In the genomic region with DNA sequence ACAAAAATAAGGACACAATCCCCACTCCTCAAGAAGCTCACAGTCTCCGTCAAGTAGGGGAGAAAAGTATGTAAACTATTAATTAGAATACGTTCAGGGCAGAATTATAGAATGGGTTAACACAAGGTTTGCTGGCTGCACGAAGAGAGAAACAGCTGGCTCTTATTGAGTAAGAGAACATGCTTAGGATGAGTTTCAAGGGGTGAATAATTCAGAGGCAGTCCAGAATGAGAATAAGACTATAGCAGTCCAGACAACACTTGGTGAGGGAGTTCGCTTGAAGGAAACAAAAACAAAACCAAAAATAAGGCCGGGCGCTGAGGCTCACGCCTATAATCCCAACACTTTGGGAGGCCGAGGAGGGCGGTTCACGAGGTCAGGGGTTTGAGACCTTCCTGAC, we compare ENCODE assay signal across 22 cellular contexts.
A peak's percentile ranks its signal among the peaks of the same experiment; 100 is the strongest.
DNase-seq lines count a peak whose midpoint lies in the region; ATAC-seq and TF ChIP-seq lines count a peak whose summit lies in the region.
"Had no signal": no experiment of that assay in that cellular context is flagged by ENCODE, and none has a peak within 500 bp of the region (broad histone marks: within the 10 kb centered on the region; RNA-seq: fewer than 3 reads in every experiment).

No MANE protein-coding gene starts in this region.

- H3K23ac ChIP-seq in neuronal stem cell (ENCODE audit: low read depth, low read length, poor library complexity): no peak overlapping the region

- intact Hi-C loops in lower lobe of right lung (cut with DNase I): no loop called here

- no peak overlapping the region for H2BK15ac ChIP-seq in neuronal stem cell (ENCODE audit: low read length)

- TF ChIP-seq CTCF in RWPE1 (conservative IDR thresholded peaks at IDR 0.05; ENCODE audit: low read depth) (no peak), fibroblast of mammary gland (conservative IDR thresholded peaks at IDR 0.05; ENCODE audit: control insufficient read depth, insufficient read depth, low read depth, low read length) (no peak), lower lobe of right lung (IDR thresholded peaks at IDR 0.05) (no peak)

- no peak overlapping the region for H3K9ac ChIP-seq in neuronal stem cell (ENCODE audit: low read depth, low read length, poor library complexity)

- no peak overlapping the region for H3K18ac ChIP-seq in neuronal stem cell (ENCODE audit: low read length)

- H3K14ac ChIP-seq in neuronal stem cell (ENCODE audit: low read length): no peak overlapping the region

- DNase-seq in RWPE1 (ENCODE audit: low spot score) (no peak), fibroblast of mammary gland (ENCODE audit: low read depth) (peak; percentile 86), lower lobe of right lung (no peak), neuronal stem cell (ENCODE audit: low spot score) (no peak)
- DNase-seq: activated CD4-positive, CD25-positive, alpha-beta regulatory T cell treated with anti-CD3 and anti-CD28 coated beads, Interleukin-2, amount 50 U/mL, for 72 hours; activated CD8-positive, alpha-beta T cell treated with anti-CD3 and anti-CD28 coated beads, Interleukin-2, amount 10 ng/mL, durations not matched to agents 7 days and 5 days; activated gamma-delta T cell; activated naive CD8-positive, alpha-beta T cell treated with anti-CD3 and anti-CD28 coated beads, Interleukin-2, amount 50 U/mL, for 24 hours; endodermal cell; KBM-7; NCI-H1694; NCI-H2171 treated with DMSO at 0.1 percent for 48 hours; occipital lobe; SHP77; stomach; upper lobe of left lung had no signal

- H2BK12ac ChIP-seq in neuronal stem cell (ENCODE audit: low read length): no peak overlapping the region

- H3K27me3 ChIP-seq in ACC112 (ENCODE audit: insufficient read depth, low read length) (no peaks in the 10 kb centered on the region), lower lobe of right lung (ENCODE audit: low read depth) (peaks cover 5% of the 10 kb centered on the region), neuronal stem cell (ENCODE audit: control insufficient read depth in 3 of 3, insufficient read depth in 3 of 3, low read depth in 1 of 3, low read length in 3 of 3) (peaks cover 0 to 2% (median 0%) of the 10 kb centered on the region in 3 experiments)
- H3K27me3 ChIP-seq: stomach, upper lobe of left lung had no signal

- H3K4me1 ChIP-seq in ACC112 (ENCODE audit: control insufficient read depth, insufficient read depth, low read length, unreplicated experiment) (peaks cover 27% of the 10 kb centered on the region), lower lobe of right lung (no peaks in the 10 kb centered on the region), neuronal stem cell (ENCODE audit: control insufficient read depth in 2 of 2, insufficient read depth in 1 of 2, low read depth in 1 of 2, low read length in 2 of 2) (no peaks in the 10 kb centered on the region)
- H3K4me1 ChIP-seq: stomach, upper lobe of left lung had no signal

- no peak overlapping the region for H2BK120ac ChIP-seq in neuronal stem cell (ENCODE audit: low read depth, low read length)

- H3K36me3 ChIP-seq in ACC112 (ENCODE audit: insufficient read depth, low read length) (no peaks in the 10 kb centered on the region), lower lobe of right lung (no peaks in the 10 kb centered on the region), neuronal stem cell (replicated peaks in 1 of 2; ENCODE audit: control insufficient read depth in 2 of 2, insufficient read depth in 2 of 2, low read length in 2 of 2) (no peaks in the 10 kb centered on the region)
- H3K36me3 ChIP-seq: stomach, upper lobe of left lung had no signal

- H3K9me3 ChIP-seq in lower lobe of right lung: no peaks in the 10 kb centered on the region
- H3K9me3 ChIP-seq in neuronal stem cell (replicated peaks in 1 of 2; ENCODE audit: control insufficient read depth in 2 of 2, insufficient read depth in 1 of 2, low read depth in 1 of 2, low read length in 2 of 2): no peaks in the 10 kb centered on the region
- H3K9me3 ChIP-seq: stomach, upper lobe of left lung had no signal

- no CpG with 5 or more reads among the region's 10 CpGs for WGBS in neuronal stem cell (ENCODE audit: extremely low coverage in 2 of 2, insufficient read length in 2 of 2, insufficient replicate concordance in 1 of 2), 2 donors

- no peaks in the 10 kb centered on the region for H3K79me1 ChIP-seq in neuronal stem cell (ENCODE audit: low read depth, low read length)

- peak overlapping the region; percentile 65 for H3K27ac ChIP-seq in ACC112 (ENCODE audit: low read depth, low read length)
- peak overlapping the region; percentile 91 for H3K27ac ChIP-seq in RWPE1
- H3K27ac ChIP-seq in lower lobe of right lung: peak overlapping the region; percentile 18
- H3K27ac ChIP-seq in neuronal stem cell (replicated peaks; ENCODE audit: low read length): no peak overlapping the region
- H3K27ac ChIP-seq: C4-2B had no signal

- ATAC-seq in lower lobe of right lung: peak in 1 of 2 donors; percentile 32
- no peak for ATAC-seq in GM21786 (IDR thresholded peaks at IDR 0.05; ENCODE audit: unreplicated experiment)
- no peak for ATAC-seq in GM18517 (IDR thresholded peaks at IDR 0.05; ENCODE audit: unreplicated experiment)
- no peak for ATAC-seq in GM21360 (IDR thresholded peaks at IDR 0.05; ENCODE audit: unreplicated experiment)
- ATAC-seq: activated CD8-positive, alpha-beta T cell treated with anti-CD3 and anti-CD28 coated beads, Interleukin-2, amount 10 ng/mL, durations not matched to agents 7 days and 5 days; activated naive CD8-positive, alpha-beta T cell treated with anti-CD3 and anti-CD28 coated beads, Interleukin-2, amount 50 U/mL, for 24 hours had no signal

- H4K91ac ChIP-seq in neuronal stem cell (ENCODE audit: low read depth, low read length, poor library complexity): no peak overlapping the region

- POLR2A ChIA-PET in RWPE1 (lab: Yijun Ruan, JAX; ENCODE audit: low non-redundant PET): no interaction called here

- no peak overlapping the region for H3K4ac ChIP-seq in neuronal stem cell (ENCODE audit: low read length)

- no peak overlapping the region for H4K8ac ChIP-seq in neuronal stem cell (ENCODE audit: low read depth, low read length)

- no peak overlapping the region for H2AK5ac ChIP-seq in neuronal stem cell (ENCODE audit: low read depth, low read length)

- CTCF ChIA-PET in RWPE1 (lab: Yijun Ruan, JAX): interaction anchor here (1.6 kb wide), 1 partner anchor 107 kb away, joined by 6 read pairs; no protein-coding TSS in a partner anchor

- H2AFZ ChIP-seq in ACC112 (ENCODE audit: low read length, unreplicated experiment) (peak overlapping the region; percentile 86), neuronal stem cell (ENCODE audit: low read length) (no peak overlapping the region)

- no peak overlapping the region for H3K4me2 ChIP-seq in neuronal stem cell (ENCODE audit: insufficient read depth, low read length, poor library complexity, severe bottlenecking)

- peak overlapping the region; percentile 63 for H3K4me3 ChIP-seq in ACC112 (ENCODE audit: low read depth, low read length)
- H3K4me3 ChIP-seq in fibroblast of mammary gland (ENCODE audit: control insufficient read depth, low read depth, low read length): peak overlapping the region; percentile 29
- peak overlapping the region; percentile 19 for H3K4me3 ChIP-seq in lower lobe of right lung
- H3K4me3 ChIP-seq in neuronal stem cell (ENCODE audit: low read length in 2 of 2): no peak overlapping the region
- H3K4me3 ChIP-seq: coronary artery had no signal

- no peak overlapping the region for H2BK5ac ChIP-seq in neuronal stem cell (ENCODE audit: low read length)

- no peaks in the 10 kb centered on the region for H3K79me2 ChIP-seq in ACC112 (ENCODE audit: control insufficient read depth, insufficient read depth, low read length, unreplicated experiment)

Comparison
In these comparisons a context has a peak if more than half of its experiments do, and no peak if none do; other contexts are left out.
1. H3K4me3 ChIP-seq: peak in ACC112 (single experiment), fibroblast of mammary gland (single experiment) and lower lobe of right lung (single experiment); none in neuronal stem cell (0 of 2).